Comparison of ENCODE assay signal across 10 cellular contexts in the genomic region with DNA sequence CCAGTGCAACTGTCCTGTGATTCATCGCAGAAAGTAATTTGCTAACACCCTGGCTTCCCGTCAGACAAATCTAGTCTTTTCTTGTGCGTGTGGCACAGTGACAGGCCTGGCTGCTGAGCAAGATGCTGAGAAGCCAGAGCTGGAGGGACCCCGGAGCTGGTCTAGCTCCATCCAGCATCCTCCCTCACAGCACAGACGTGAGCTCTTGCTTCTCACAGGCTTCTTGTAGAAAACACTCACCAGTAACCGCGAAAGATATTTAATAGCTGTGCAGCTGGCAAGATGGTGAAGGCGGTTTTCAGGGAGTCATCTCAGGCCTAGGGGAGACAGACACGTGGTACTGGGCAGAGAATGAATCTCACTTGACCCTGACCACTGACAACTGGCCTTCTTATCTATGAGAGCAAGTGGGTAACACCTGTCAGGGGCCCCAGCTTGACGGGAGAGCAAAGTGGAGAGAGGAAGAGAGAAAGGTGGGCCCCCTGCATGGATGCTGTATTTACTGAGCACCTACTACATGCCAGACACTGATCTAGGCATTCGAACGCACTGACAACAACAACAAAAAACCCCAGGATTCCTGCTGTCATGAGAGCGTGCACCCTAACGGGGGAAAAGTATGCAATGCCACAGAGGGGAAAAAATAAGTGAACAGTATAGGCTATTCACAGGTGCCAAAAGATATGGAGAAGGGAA.
DNase-seq lines count a peak whose midpoint lies in the region; TF ChIP-seq lines count a peak whose summit lies in the region.
"Had no signal": no experiment of that assay in that cellular context is flagged by ENCODE, and none has a peak within 500 bp of the region (broad histone marks: within the 10 kb centered on the region; RNA-seq: fewer than 3 reads in every experiment).

No MANE protein-coding gene starts in this region.

- TF ChIP-seq POLR2A in spleen (IDR thresholded peaks at IDR 0.05) (no peak), thyroid gland (IDR thresholded peaks at IDR 0.05) (no peak), suprapubic skin (IDR thresholded peaks at IDR 0.05) (no peak)

- WGBS in spleen, 5 donors = 83 to 86% (median 84%) methylated on average over 14 of the region's 14 CpGs
- 89 to 91% methylated on average over 14 of the region's 14 CpGs for WGBS in thyroid gland, 2 donors
- WGBS in suprapubic skin = 47% methylated on average over 14 of the region's 14 CpGs

- intact Hi-C loops in spleen (cut with DNase I; ENCODE audit: low total_unique reads) (no loop called here), thyroid gland (cut with DNase I) (no loop called here)

- H3K9me3 ChIP-seq in spleen = no peaks in the 10 kb centered on the region
- no peaks in the 10 kb centered on the region for H3K9me3 ChIP-seq in thyroid gland
- no peaks in the 10 kb centered on the region for H3K9me3 ChIP-seq in suprapubic skin

- DNase-seq in activated CD4-positive, alpha-beta T cell treated with anti-CD3 and anti-CD28 coated beads, Interleukin-2, amount 10 ng/mL, durations not matched to agents 7 days and 5 days = no peak
- DNase-seq in activated CD4-positive, alpha-beta T cell treated with anti-CD3 and anti-CD28 coated beads for 1 hour = no peak
- DNase-seq in NCI-H748 treated with DMSO at 0.1 percent for 48 hours (lab: John Stamatoyannopoulos, UW) (peak; percentile 64), endothelial cell (ENCODE audit: low spot score) (no peak), spleen (peak; percentile 43), brain microvascular endothelial cell (no peak), thyroid gland (no peak), suprapubic skin (ENCODE audit: low spot score in 2 of 2) (no peak)
- DNase-seq: MV-4-11 had no signal

- H3K4me3 ChIP-seq in spleen (no peak overlapping the region), brain microvascular endothelial cell (ENCODE audit: low read depth, low read length) (no peak overlapping the region), thyroid gland (replicated peaks in 1 of 3) (no peak overlapping the region), suprapubic skin (no peak overlapping the region)
- H3K4me3 ChIP-seq: lung had no signal

- in situ Hi-C loops in brain microvascular endothelial cell (cut with HindIII; ENCODE audit: low pct_ligation_motif_present, low sequenced_read_pairs) = no loop called here

- no peaks in the 10 kb centered on the region for H3K9me3 Mint-ChIP-seq in activated CD4-positive, alpha-beta T cell treated with anti-CD3 and anti-CD28 coated beads, Interleukin-2, amount 10 ng/mL, durations not matched to agents 7 days and 5 days
- no peaks in the 10 kb centered on the region for H3K9me3 Mint-ChIP-seq in endothelial cell (ENCODE audit: unreplicated experiment)

- H3K36me3 ChIP-seq in spleen (peaks cover 0 to 72% (median 12%) of the 10 kb centered on the region in 6 donors), brain microvascular endothelial cell (replicated peaks) (no peaks in the 10 kb centered on the region), thyroid gland (no peaks in the 10 kb centered on the region), suprapubic skin (no peaks in the 10 kb centered on the region)

- H3K27me3 Mint-ChIP-seq in activated CD4-positive, alpha-beta T cell treated with anti-CD3 and anti-CD28 coated beads, Interleukin-2, amount 10 ng/mL, durations not matched to agents 7 days and 5 days = no peaks in the 10 kb centered on the region
- H3K27me3 Mint-ChIP-seq in endothelial cell (ENCODE audit: unreplicated experiment) = peaks cover 6% of the 10 kb centered on the region

- H3K4me1 Mint-ChIP-seq in activated CD4-positive, alpha-beta T cell treated with anti-CD3 and anti-CD28 coated beads, Interleukin-2, amount 10 ng/mL, durations not matched to agents 7 days and 5 days = peaks cover 91% of the 10 kb centered on the region
- peaks cover 11% of the 10 kb centered on the region for H3K4me1 Mint-ChIP-seq in endothelial cell (ENCODE audit: unreplicated experiment)

- H3K36me3 Mint-ChIP-seq in activated CD4-positive, alpha-beta T cell treated with anti-CD3 and anti-CD28 coated beads, Interleukin-2, amount 10 ng/mL, durations not matched to agents 7 days and 5 days (ENCODE audit: low read depth) = peaks cover 61% of the 10 kb centered on the region
- H3K36me3 Mint-ChIP-seq in endothelial cell (ENCODE audit: low read depth, unreplicated experiment) = peaks cover 19% of the 10 kb centered on the region

- TF ChIP-seq EP300 in suprapubic skin (IDR thresholded peaks at IDR 0.05) = no peak

- no peaks in the 10 kb centered on the region for H3K27me3 ChIP-seq in spleen (replicated peaks in 1 of 7)
- H3K27me3 ChIP-seq in brain microvascular endothelial cell (replicated peaks) = no peaks in the 10 kb centered on the region
- H3K27me3 ChIP-seq in thyroid gland = no peaks in the 10 kb centered on the region
- no peaks in the 10 kb centered on the region for H3K27me3 ChIP-seq in suprapubic skin

- CTCF ChIA-PET in activated CD4-positive, alpha-beta T cell treated with anti-CD3 and anti-CD28 coated beads, Interleukin-2, amount 10 ng/mL, durations not matched to agents 7 days and 5 days (lab: Charles Lee) = interaction anchor here (1.0 to 4.0 kb wide), 9 partner anchors 12 to 66 kb away, joined by 3 to 14 read pairs (median 4); no protein-coding TSS in a partner anchor

- H3K27ac ChIP-seq in spleen = peak overlapping the region in 3 of 8 donors; percentile 23 to 77 (median 77)
- no peak overlapping the region for H3K27ac ChIP-seq in brain microvascular endothelial cell
- H3K27ac ChIP-seq in thyroid gland = no peak overlapping the region
- no peak overlapping the region for H3K27ac ChIP-seq in suprapubic skin

- POLR2A ChIA-PET in activated CD4-positive, alpha-beta T cell treated with anti-CD3 and anti-CD28 coated beads, Interleukin-2, amount 10 ng/mL, durations not matched to agents 7 days and 5 days (lab: Charles Lee) = no interaction called here

- H3K27ac Mint-ChIP-seq in activated CD4-positive, alpha-beta T cell treated with anti-CD3 and anti-CD28 coated beads, Interleukin-2, amount 10 ng/mL, durations not matched to agents 7 days and 5 days = peak overlapping the region; percentile 48
- H3K27ac Mint-ChIP-seq in endothelial cell (ENCODE audit: unreplicated experiment) = no peak overlapping the region

- H3K4me1 ChIP-seq in spleen (peaks cover 32 to 100% (median 83%) of the 10 kb centered on the region in 6 donors), thyroid gland (peaks cover 11 to 16% of the 10 kb centered on the region in 2 donors), suprapubic skin (peaks cover 16% of the 10 kb centered on the region)

- no peak for TF ChIP-seq CTCF in endothelial cell (IDR thresholded peaks at IDR 0.05; ENCODE audit: unreplicated experiment)
- no peak for TF ChIP-seq CTCF in spleen (IDR thresholded peaks at IDR 0.05 in 8 of 11, conservative IDR thresholded peaks at IDR 0.05 in 3 of 11)
- no peak for TF ChIP-seq CTCF in brain microvascular endothelial cell (IDR thresholded peaks at IDR 0.05; ENCODE audit: low read depth, low read length, missing control alignments)
- TF ChIP-seq CTCF in thyroid gland (IDR thresholded peaks at IDR 0.05) = no peak
- no peak for TF ChIP-seq CTCF in suprapubic skin (IDR thresholded peaks at IDR 0.05)

- H3K4me3 Mint-ChIP-seq in activated CD4-positive, alpha-beta T cell treated with anti-CD3 and anti-CD28 coated beads, Interleukin-2, amount 10 ng/mL, durations not matched to agents 7 days and 5 days = peak overlapping the region; percentile 4
- H3K4me3 Mint-ChIP-seq in endothelial cell (ENCODE audit: unreplicated experiment) = peak overlapping the region; percentile 74

Comparison
In these comparisons a context has a peak if more than half of its experiments do, and no peak if none do; other contexts are left out.
1. DNase-seq: peak in NCI-H748 treated with DMSO at 0.1 percent for 48 hours (single experiment) and spleen (single experiment); none in activated CD4-positive, alpha-beta T cell treated with anti-CD3 and anti-CD28 coated beads, Interleukin-2, amount 10 ng/mL, durations not matched to agents 7 days and 5 days (single experiment), activated CD4-positive, alpha-beta T cell treated with anti-CD3 and anti-CD28 coated beads for 1 hour (single experiment), endothelial cell (single experiment), brain microvascular endothelial cell (single experiment), thyroid gland (0 of 2) and suprapubic skin (0 of 2).